Comparison of ENCODE assay signal across 11 cellular contexts in the genomic region with DNA sequence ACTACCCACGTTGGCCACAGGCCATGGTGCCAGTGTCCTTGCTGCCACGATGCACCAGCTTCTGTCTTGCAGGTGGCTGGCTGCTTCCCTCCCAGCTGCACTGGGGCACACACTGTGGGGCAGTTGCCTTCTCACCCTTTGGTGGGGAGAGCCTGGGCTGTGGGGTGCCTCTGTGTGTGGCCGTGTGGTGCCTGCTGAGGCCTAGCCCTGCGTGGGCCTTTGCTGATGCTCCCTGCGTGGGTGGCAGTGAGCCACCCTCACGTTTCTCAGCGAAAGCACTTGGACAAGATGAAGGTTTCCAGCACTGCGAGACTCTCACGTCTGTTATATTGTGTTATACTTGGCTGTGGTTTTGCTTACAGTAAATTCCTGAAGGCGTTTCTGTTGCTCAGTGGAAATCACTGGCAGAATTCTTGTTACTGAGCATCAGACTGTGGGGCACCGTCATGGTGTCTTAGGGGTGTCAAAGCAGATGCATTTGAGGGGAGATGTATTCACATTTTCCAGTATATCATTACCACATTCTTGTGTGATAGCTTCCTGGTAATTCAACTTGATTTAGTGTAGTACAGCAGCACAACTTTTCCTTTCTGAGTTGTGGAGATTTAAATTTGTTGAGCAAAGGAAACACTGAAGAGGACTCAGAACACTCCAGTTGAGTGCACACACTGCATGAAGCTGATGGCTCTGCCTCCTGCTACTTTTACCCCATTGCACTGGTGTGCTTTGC.
DNase-seq lines count a peak whose midpoint lies in the region; ATAC-seq, FAIRE-seq and TF ChIP-seq lines count a peak whose summit lies in the region.
"Had no signal": no experiment of that assay in that cellular context is flagged by ENCODE, and none has a peak within 500 bp of the region (broad histone marks: within the 10 kb centered on the region; RNA-seq: fewer than 3 reads in every experiment).

No MANE protein-coding gene starts in this region.

- no peaks in the 10 kb centered on the region for H3K9me3 ChIP-seq in breast epithelium

- no peaks in the 10 kb centered on the region for H3K36me3 ChIP-seq in breast epithelium

- H3K4me1 ChIP-seq in breast epithelium = no peaks in the 10 kb centered on the region

- no peak for TF ChIP-seq POLR2A in breast epithelium (IDR thresholded peaks at IDR 0.05)

- intact Hi-C loops in activated CD4-positive, alpha-beta T cell treated with anti-CD3 and anti-CD28 coated beads, Interleukin-2, amount 10 ng/mL, durations not matched to agents 24 days and 14 days (cut with micrococcal nuclease) = loop anchor here (1.0 kb wide), 2 partner anchors 123 to 217 kb away; no protein-coding TSS in a partner anchor
- intact Hi-C loops in breast epithelium (cut with DNase I; ENCODE audit: low total_unique reads) = no loop called here

- DNase-seq in AG09309 (ENCODE audit: low read depth) (peak; percentile 7), amniotic epithelial cell (ENCODE audit: low read depth) (peak; percentile 83), breast epithelium (ENCODE audit: low spot score in 2 of 2) (no peak), D721Med (ENCODE audit: insufficient read length, low spot score) (no peak), cortex of kidney (lab: John Stamatoyannopoulos, UW) (no peak)
- peak; percentile 73 for DNase-seq in activated CD4-positive, alpha-beta T cell treated with anti-CD3 and anti-CD28 coated beads, Interleukin-2, amount 10 ng/mL, durations not matched to agents 24 days and 14 days
- peak; percentile 33 to 43 for DNase-seq in stimulated activated CD4-positive, alpha-beta T cell treated with anti-CD3 and anti-CD28 coated beads, Interleukin-12 subunit alpha, Interleukin-12 subunit beta, amount 100 ng/mL, for 24 hours (ENCODE audit: low read depth in 2 of 2)
- DNase-seq: GDM1 had no signal

- no peak for ATAC-seq in HG03439 (IDR thresholded peaks at IDR 0.05; ENCODE audit: unreplicated experiment)

- H3K4me3 ChIP-seq in AG09309 (ENCODE audit: control insufficient read depth, low read depth, low read length) = no peak overlapping the region
- no peak overlapping the region for H3K4me3 ChIP-seq in breast epithelium

- TF ChIP-seq CTCF in AG09309 (IDR thresholded peaks at IDR 0.05; ENCODE audit: control insufficient read depth, insufficient read depth, low read depth, low read length, missing control alignments) = no peak
- TF ChIP-seq CTCF in breast epithelium (IDR thresholded peaks at IDR 0.05) = no peak
- TF ChIP-seq CTCF in D721Med (IDR thresholded peaks at IDR 0.05; ENCODE audit: insufficient read depth, missing control alignments) = no peak

- H3K27me3 ChIP-seq in breast epithelium = no peaks in the 10 kb centered on the region

- H3K9me3 Mint-ChIP-seq in activated CD4-positive, alpha-beta T cell treated with anti-CD3 and anti-CD28 coated beads, Interleukin-2, amount 10 ng/mL, durations not matched to agents 24 days and 14 days = no peaks in the 10 kb centered on the region

- peaks cover 4% of the 10 kb centered on the region for H3K36me3 Mint-ChIP-seq in activated CD4-positive, alpha-beta T cell treated with anti-CD3 and anti-CD28 coated beads, Interleukin-2, amount 10 ng/mL, durations not matched to agents 24 days and 14 days (ENCODE audit: low read depth)

- FAIRE-seq in D721Med (lab: Jason Lieb, UNC) = no peak
- FAIRE-seq: keratinocyte had no signal

- no peaks in the 10 kb centered on the region for H3K27me3 Mint-ChIP-seq in activated CD4-positive, alpha-beta T cell treated with anti-CD3 and anti-CD28 coated beads, Interleukin-2, amount 10 ng/mL, durations not matched to agents 24 days and 14 days

- peaks cover 43% of the 10 kb centered on the region for H3K4me1 Mint-ChIP-seq in activated CD4-positive, alpha-beta T cell treated with anti-CD3 and anti-CD28 coated beads, Interleukin-2, amount 10 ng/mL, durations not matched to agents 24 days and 14 days

- peak overlapping the region; percentile 92 for H3K27ac Mint-ChIP-seq in activated CD4-positive, alpha-beta T cell treated with anti-CD3 and anti-CD28 coated beads, Interleukin-2, amount 10 ng/mL, durations not matched to agents 24 days and 14 days
- H3K27ac Mint-ChIP-seq: progenitor cell of endocrine pancreas had no signal

- peak overlapping the region; percentile 63 for H3K4me3 Mint-ChIP-seq in activated CD4-positive, alpha-beta T cell treated with anti-CD3 and anti-CD28 coated beads, Interleukin-2, amount 10 ng/mL, durations not matched to agents 24 days and 14 days

- H3K27ac ChIP-seq in breast epithelium = no peak overlapping the region

Comparison
In these comparisons a context has a peak if more than half of its experiments do, and no peak if none do; other contexts are left out.
1. DNase-seq: peak in AG09309 (single experiment), activated CD4-positive, alpha-beta T cell treated with anti-CD3 and anti-CD28 coated beads, Interleukin-2, amount 10 ng/mL, durations not matched to agents 24 days and 14 days (single experiment), amniotic epithelial cell (single experiment) and stimulated activated CD4-positive, alpha-beta T cell treated with anti-CD3 and anti-CD28 coated beads, Interleukin-12 subunit alpha, Interleukin-12 subunit beta, amount 100 ng/mL, for 24 hours (2 of 2); none in breast epithelium (0 of 2), D721Med (single experiment) and cortex of kidney (single experiment).